In genomic region chr16:46972971-46973456, GRCh38 we compare ENCODE assay signal across 8 cellular contexts. TPM values are rescaled to one million over a fixed set of nuclear protein-coding genes. Genes with fewer than 3 reads are reported as not detected.
A peak's percentile ranks its signal among the peaks of the same experiment; 100 is the strongest.
DNase-seq lines count a peak whose midpoint lies in the region; ATAC-seq and TF ChIP-seq lines count a peak whose summit lies in the region.

No MANE protein-coding gene starts in this region.

- peak overlapping the region; percentile 91 to 95 for H3K4me3 ChIP-seq in SK-N-SH (ENCODE audit: low read depth in 2 of 2, low read length in 1 of 2)
- peak overlapping the region; percentile 55 for H3K4me3 ChIP-seq in iPS-11a (ENCODE audit: low read depth, low read length)
- peak overlapping the region; percentile 82 to 94 (median 87) for H3K4me3 ChIP-seq in spleen

- CTCF ChIA-PET in SK-N-SH (lab: Yijun Ruan, JAX) = interaction anchor here (1.1 to 2.7 kb wide), 5 partner anchors 25 to 1192 kb away, joined by 3 to 13 read pairs (median 6); partner anchors contain the start of gene NETO2

- peak; percentile 47 for ATAC-seq in HG03025 (IDR thresholded peaks at IDR 0.05; ENCODE audit: low FRiP score, unreplicated experiment)

- H3K27me3 ChIP-seq in SK-N-SH (ENCODE audit: insufficient read depth) = no peaks in the 10 kb centered on the region
- H3K27me3 ChIP-seq in spleen (replicated peaks in 1 of 7) = no peaks in the 10 kb centered on the region

- H3K9ac ChIP-seq in SK-N-SH = peak overlapping the region; percentile 90

- no peak for TF ChIP-seq RAD21 in SK-N-SH (IDR thresholded peaks at IDR 0.05; ENCODE audit: low read length)

- peaks cover 31% of the 10 kb centered on the region for H4K20me1 ChIP-seq in SK-N-SH (ENCODE audit: insufficient read depth)

- peak overlapping the region; percentile 93 for H2AFZ ChIP-seq in SK-N-SH (ENCODE audit: low read depth)

- H3K36me3 ChIP-seq in SK-N-SH (replicated peaks in 1 of 2; ENCODE audit: control insufficient read depth in 1 of 2, insufficient read depth in 2 of 2, low read length in 1 of 2) (peaks cover 26 to 30% of the 10 kb centered on the region in 2 experiments), spleen (peaks cover 0 to 39% (median 22%) of the 10 kb centered on the region in 6 donors)

- H3K4me2 ChIP-seq in SK-N-SH = peak overlapping the region; percentile 91

- TF ChIP-seq EP300 in SK-N-SH (IDR thresholded peaks at IDR 0.05; ENCODE audit: borderline replicate concordance in 1 of 2, low read depth in 1 of 2, low read length in 1 of 2) = no peak

- H3K4me1 ChIP-seq in SK-N-SH (ENCODE audit: control insufficient read depth in 1 of 2, insufficient read depth in 2 of 2, low read depth in 1 of 2, low read length in 1 of 2) (peaks cover 10 to 13% of the 10 kb centered on the region in 2 experiments; a peak in 3 of 4 replicates), spleen (peaks cover 30 to 66% (median 48%) of the 10 kb centered on the region in 6 donors)

- WGBS in SK-N-SH (ENCODE audit: low lambda C conversion rate) = 0% methylated on average over 26 of the region's 61 CpGs
- 0 to 1% (median 0%) methylated on average over 35 to 61 of the region's 61 CpGs for WGBS in spleen, 5 donors

- no peak for TF ChIP-seq POLR2A in spleen (IDR thresholded peaks at IDR 0.05)

- no peaks in the 10 kb centered on the region for H3K9me3 ChIP-seq in SK-N-SH
- H3K9me3 ChIP-seq in spleen = no peaks in the 10 kb centered on the region

- H3K27ac ChIP-seq in SK-N-SH (ENCODE audit: low read depth in 2 of 2, low read length in 1 of 2) (peak overlapping the region; percentile 86 to 98), angular gyrus (ENCODE audit: low read depth, low read length) (peak overlapping the region; percentile 91), spleen (peak overlapping the region; percentile 95 to 99 (median 98))

- peaks cover 11% of the 10 kb centered on the region for H3F3A ChIP-seq in SK-N-SH (replicated peaks; ENCODE audit: insufficient read depth)

- TF ChIP-seq CTCF in SK-N-SH (IDR thresholded peaks at IDR 0.05) (no peak), spleen (IDR thresholded peaks at IDR 0.05 in 8 of 11, conservative IDR thresholded peaks at IDR 0.05 in 3 of 11) (no peak)

- POLR2A ChIA-PET in SK-N-SH (lab: Yijun Ruan, JAX) = interaction anchor here (0.5 to 2.2 kb wide), 5 partner anchors 14 to 366 kb away, joined by 3 to 11 read pairs (median 4); partner anchors contain the start of genes C16orf87 and NETO2

- peak; percentile 53 for DNase-seq in NCI-H748 (lab: John Stamatoyannopoulos, UW; ENCODE audit: unreplicated experiment)
- DNase-seq in NCI-H748 treated with DMSO at 0.1 percent for 48 hours (lab: John Stamatoyannopoulos, UW) = no peak
- DNase-seq in SK-N-SH = peak; percentile 72
- peak; percentile 93 for DNase-seq in spleen
- DNase-seq in GF-D8 (lab: John Stamatoyannopoulos, UW) = no peak

- H3K79me2 ChIP-seq in SK-N-SH (ENCODE audit: insufficient read depth) = peaks cover 60% of the 10 kb centered on the region

- intact Hi-C loops in spleen (cut with DNase I; ENCODE audit: low total_unique reads) = loop anchor here (10.0 kb wide), 2 partner anchors 172 to 492 kb away; partner anchors contain the start of genes ITFG1, NETO2 and PHKB

- H3K9me2 ChIP-seq in SK-N-SH = no peaks in the 10 kb centered on the region

TF ChIP-seq in SK-N-SH, 30 proteins besides CTCF, POLR2A, EP300 and RAD21 (continues in another document):
- TF ChIP-seq JUND (IDR thresholded peaks at IDR 0.05) = no peak
- TF ChIP-seq, protein P1, sequence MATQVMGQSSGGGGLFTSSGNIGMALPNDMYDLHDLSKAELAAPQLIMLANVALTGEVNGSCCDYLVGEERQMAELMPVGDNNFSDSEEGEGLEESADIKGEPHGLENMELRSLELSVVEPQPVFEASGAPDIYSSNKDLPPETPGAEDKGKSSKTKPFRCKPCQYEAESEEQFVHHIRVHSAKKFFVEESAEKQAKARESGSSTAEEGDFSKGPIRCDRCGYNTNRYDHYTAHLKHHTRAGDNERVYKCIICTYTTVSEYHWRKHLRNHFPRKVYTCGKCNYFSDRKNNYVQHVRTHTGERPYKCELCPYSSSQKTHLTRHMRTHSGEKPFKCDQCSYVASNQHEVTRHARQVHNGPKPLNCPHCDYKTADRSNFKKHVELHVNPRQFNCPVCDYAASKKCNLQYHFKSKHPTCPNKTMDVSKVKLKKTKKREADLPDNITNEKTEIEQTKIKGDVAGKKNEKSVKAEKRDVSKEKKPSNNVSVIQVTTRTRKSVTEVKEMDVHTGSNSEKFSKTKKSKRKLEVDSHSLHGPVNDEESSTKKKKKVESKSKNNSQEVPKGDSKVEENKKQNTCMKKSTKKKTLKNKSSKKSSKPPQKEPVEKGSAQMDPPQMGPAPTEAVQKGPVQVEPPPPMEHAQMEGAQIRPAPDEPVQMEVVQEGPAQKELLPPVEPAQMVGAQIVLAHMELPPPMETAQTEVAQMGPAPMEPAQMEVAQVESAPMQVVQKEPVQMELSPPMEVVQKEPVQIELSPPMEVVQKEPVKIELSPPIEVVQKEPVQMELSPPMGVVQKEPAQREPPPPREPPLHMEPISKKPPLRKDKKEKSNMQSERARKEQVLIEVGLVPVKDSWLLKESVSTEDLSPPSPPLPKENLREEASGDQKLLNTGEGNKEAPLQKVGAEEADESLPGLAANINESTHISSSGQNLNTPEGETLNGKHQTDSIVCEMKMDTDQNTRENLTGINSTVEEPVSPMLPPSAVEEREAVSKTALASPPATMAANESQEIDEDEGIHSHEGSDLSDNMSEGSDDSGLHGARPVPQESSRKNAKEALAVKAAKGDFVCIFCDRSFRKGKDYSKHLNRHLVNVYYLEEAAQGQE (IDR thresholded peaks at IDR 0.05; ENCODE audit: low read depth, low read length) = no peak
- TF ChIP-seq TAF1 (IDR thresholded peaks at IDR 0.05; ENCODE audit: borderline replicate concordance, low read depth, low read length) = no peak
- TF ChIP-seq SMC3 (IDR thresholded peaks at IDR 0.05; ENCODE audit: low read depth, low read length) = no peak
- no peak for TF ChIP-seq SIN3A (IDR thresholded peaks at IDR 0.05; ENCODE audit: borderline replicate concordance, low read depth, low read length)
- TF ChIP-seq USF1 (IDR thresholded peaks at IDR 0.05; ENCODE audit: borderline replicate concordance, low read depth) = no peak
- no peak for TF ChIP-seq TCF12 (IDR thresholded peaks at IDR 0.05)
- no peak for TF ChIP-seq GABPA (IDR thresholded peaks at IDR 0.05; ENCODE audit: low read depth)
- TF ChIP-seq, protein P2, sequence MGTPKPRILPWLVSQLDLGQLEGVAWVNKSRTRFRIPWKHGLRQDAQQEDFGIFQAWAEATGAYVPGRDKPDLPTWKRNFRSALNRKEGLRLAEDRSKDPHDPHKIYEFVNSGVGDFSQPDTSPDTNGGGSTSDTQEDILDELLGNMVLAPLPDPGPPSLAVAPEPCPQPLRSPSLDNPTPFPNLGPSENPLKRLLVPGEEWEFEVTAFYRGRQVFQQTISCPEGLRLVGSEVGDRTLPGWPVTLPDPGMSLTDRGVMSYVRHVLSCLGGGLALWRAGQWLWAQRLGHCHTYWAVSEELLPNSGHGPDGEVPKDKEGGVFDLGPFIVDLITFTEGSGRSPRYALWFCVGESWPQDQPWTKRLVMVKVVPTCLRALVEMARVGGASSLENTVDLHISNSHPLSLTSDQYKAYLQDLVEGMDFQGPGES (IDR thresholded peaks at IDR 0.05; ENCODE audit: low read depth, low read length) = no peak
- no peak for TF ChIP-seq NFIC (IDR thresholded peaks at IDR 0.05; ENCODE audit: borderline replicate concordance)
- TF ChIP-seq RXRA (IDR thresholded peaks at IDR 0.05; ENCODE audit: borderline replicate concordance, low read depth) = no peak
- no peak for TF ChIP-seq PBX3 (IDR thresholded peaks at IDR 0.05)
- TF ChIP-seq TEAD4 (IDR thresholded peaks at IDR 0.05; ENCODE audit: borderline replicate concordance, insufficient read depth) = no peak
- TF ChIP-seq, protein P3, sequence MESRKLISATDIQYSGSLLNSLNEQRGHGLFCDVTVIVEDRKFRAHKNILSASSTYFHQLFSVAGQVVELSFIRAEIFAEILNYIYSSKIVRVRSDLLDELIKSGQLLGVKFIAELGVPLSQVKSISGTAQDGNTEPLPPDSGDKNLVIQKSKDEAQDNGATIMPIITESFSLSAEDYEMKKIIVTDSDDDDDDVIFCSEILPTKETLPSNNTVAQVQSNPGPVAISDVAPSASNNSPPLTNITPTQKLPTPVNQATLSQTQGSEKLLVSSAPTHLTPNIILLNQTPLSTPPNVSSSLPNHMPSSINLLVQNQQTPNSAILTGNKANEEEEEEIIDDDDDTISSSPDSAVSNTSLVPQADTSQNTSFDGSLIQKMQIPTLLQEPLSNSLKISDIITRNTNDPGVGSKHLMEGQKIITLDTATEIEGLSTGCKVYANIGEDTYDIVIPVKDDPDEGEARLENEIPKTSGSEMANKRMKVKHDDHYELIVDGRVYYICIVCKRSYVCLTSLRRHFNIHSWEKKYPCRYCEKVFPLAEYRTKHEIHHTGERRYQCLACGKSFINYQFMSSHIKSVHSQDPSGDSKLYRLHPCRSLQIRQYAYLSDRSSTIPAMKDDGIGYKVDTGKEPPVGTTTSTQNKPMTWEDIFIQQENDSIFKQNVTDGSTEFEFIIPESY (IDR thresholded peaks at IDR 0.05; ENCODE audit: borderline replicate concordance, low read depth) = no peak
- no peak for TF ChIP-seq POLR2AphosphoS5 (IDR thresholded peaks at IDR 0.05; ENCODE audit: low read depth, low read length)
- no peak for TF ChIP-seq GATA2 (CRISPR knock-in tag; IDR thresholded peaks at IDR 0.05)
- no peak for TF ChIP-seq ELF1 (IDR thresholded peaks at IDR 0.05)

RNA-seq across cellular contexts. Expression of gene DNAJA2, which starts 0.5 kb away (rescaled TPM):
- polyA plus RNA-seq in SK-N-SH (2012; rRNA removed) = 9.7 and 12.8 TPM in 2 replicates
- polyA plus RNA-seq in SK-N-SH (2012; cell fraction: cytosol; rRNA removed) = 18.3 and 24.4 TPM in 2 replicates
- polyA plus RNA-seq in SK-N-SH (2012; cell fraction: nucleus; rRNA removed) = 6.3 and 12.2 TPM in 2 replicates
- total RNA-seq in spleen = 10 to 100 TPM; 45.5 to 61.5 (median 52.1) TPM
- polyA plus RNA-seq in spleen = 10 to 100 TPM; 25.0 to 38.4 (median 31.6) TPM

Comparison
In these comparisons a context has a peak if more than half of its experiments do, and no peak if none do; other contexts are left out.
1. DNase-seq: peak in NCI-H748 (single experiment), SK-N-SH (single experiment) and spleen (single experiment); none in NCI-H748 treated with DMSO at 0.1 percent for 48 hours (single experiment) and GF-D8 (single experiment).
2. Peak in every context shown above with its lines, with median percentiles within 50 percentile points of each other: H3K27ac ChIP-seq and H3K4me3 ChIP-seq.